In genomic region chr4:155624478-155624877, GRCh38 we compare ENCODE assay signal across 13 cellular contexts.
DNase-seq lines count a peak whose midpoint lies in the region; ATAC-seq lines count a peak whose summit lies in the region.
"Had no signal": no experiment of that assay in that cellular context is flagged by ENCODE, and none has a peak within 500 bp of the region (broad histone marks: within the 10 kb centered on the region; RNA-seq: fewer than 3 reads in every experiment).

No MANE protein-coding gene starts in this region.

- H3K4me3 Mint-ChIP-seq in activated T-cell treated with anti-CD3 and anti-CD28 coated beads, Interleukin-2, amount 50 U/mL, for 24 hours, result no peak overlapping the region
- H3K4me3 Mint-ChIP-seq: activated naive CD8-positive, alpha-beta T cell had no signal

- no peaks in the 10 kb centered on the region for H3K36me3 Mint-ChIP-seq in activated T-cell treated with anti-CD3 and anti-CD28 coated beads, Interleukin-2, amount 50 U/mL, for 24 hours (ENCODE audit: low read depth)
- H3K36me3 Mint-ChIP-seq: activated naive CD8-positive, alpha-beta T cell had no signal

- ATAC-seq in GM18499 (IDR thresholded peaks at IDR 0.05; ENCODE audit: insufficient read depth, unreplicated experiment) (peak; percentile 90), GM19468 (IDR thresholded peaks at IDR 0.05; ENCODE audit: extremely low read depth, unreplicated experiment) (peak; percentile 97), HG02943 (IDR thresholded peaks at IDR 0.05; ENCODE audit: low read depth, unreplicated experiment) (peak; percentile 95), HG03565 (IDR thresholded peaks at IDR 0.05; ENCODE audit: unreplicated experiment) (peak; percentile 80)
- ATAC-seq: left cardiac atrium had no signal

- H3K4me1 Mint-ChIP-seq in activated T-cell treated with anti-CD3 and anti-CD28 coated beads, Interleukin-2, amount 50 U/mL, for 24 hours (ENCODE audit: low read depth), result peaks cover 13% of the 10 kb centered on the region

- H3K27ac Mint-ChIP-seq in activated T-cell treated with anti-CD3 and anti-CD28 coated beads, Interleukin-2, amount 50 U/mL, for 24 hours, result no peak overlapping the region
- H3K27ac Mint-ChIP-seq: activated naive CD8-positive, alpha-beta T cell had no signal

- DNase-seq in Ammon's horn (ENCODE audit: low spot score) (no peak), HuH-7.5 (ENCODE audit: low spot score) (no peak)
- no peak for DNase-seq in effector CD4-positive, alpha-beta T cell
- DNase-seq in activated T-cell treated with anti-CD3 and anti-CD28 coated beads, Interleukin-2, amount 50 U/mL, for 24 hours, result no peak
- DNase-seq: cortex of kidney, left cardiac atrium, NCI-H1694, Peyer's patch had no signal

- H3K27me3 Mint-ChIP-seq in activated T-cell treated with anti-CD3 and anti-CD28 coated beads, Interleukin-2, amount 50 U/mL, for 24 hours, result no peaks in the 10 kb centered on the region
- H3K27me3 Mint-ChIP-seq: activated naive CD8-positive, alpha-beta T cell had no signal

- no peaks in the 10 kb centered on the region for H3K9me3 Mint-ChIP-seq in activated T-cell treated with anti-CD3 and anti-CD28 coated beads, Interleukin-2, amount 50 U/mL, for 24 hours
